19 cellular contexts compared by ENCODE assay signal in the genomic region with DNA sequence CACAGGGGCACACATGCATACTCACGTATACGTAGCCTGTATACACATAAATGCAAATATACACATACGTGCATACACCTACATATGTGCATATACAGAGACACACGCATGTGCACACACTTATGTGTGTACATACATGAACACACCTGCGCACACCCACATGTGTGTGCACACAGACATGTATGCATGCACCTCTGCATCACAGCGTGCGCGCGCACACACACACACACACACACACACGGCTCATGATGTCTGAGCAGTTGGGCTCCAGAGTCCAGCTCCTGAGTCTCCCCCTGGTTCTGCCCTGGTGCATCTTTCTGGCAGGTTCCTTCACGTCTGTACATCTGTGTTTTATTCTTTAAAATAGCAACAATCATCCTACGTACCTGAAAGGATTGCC.
DNase-seq lines count a peak whose midpoint lies in the region.
"Had no signal": no experiment of that assay in that cellular context is flagged by ENCODE, and none has a peak within 500 bp of the region (broad histone marks: within the 10 kb centered on the region; RNA-seq: fewer than 3 reads in every experiment).

No MANE protein-coding gene starts in this region.

- no CpG with 5 or more reads among the region's 12 CpGs for WGBS in trophoblast cell (ENCODE audit: extremely low coverage, insufficient coverage, insufficient read length)

- H3K27ac ChIP-seq in trophoblast cell (ENCODE audit: low read depth, low read length), result no peak overlapping the region
- H3K27ac ChIP-seq: 22Rv1, A549, BLaER1 had no signal

- no peak overlapping the region for H4K8ac ChIP-seq in trophoblast cell (ENCODE audit: low read depth, low read length)

- peak; percentile 24 for DNase-seq in activated effector memory CD4-positive, alpha-beta T cell treated with anti-CD3 and anti-CD28 coated beads, Interleukin-2, amount 50 U/mL, for 16 hours
- DNase-seq in activated effector memory CD4-positive, alpha-beta T cell treated with Interleukin-2 at 50 U/mL for 16 hours, result no peak
- DNase-seq in trophoblast cell (no peak), Ammon's horn (ENCODE audit: low spot score) (no peak), DMS153 treated with DMSO at 0.1 percent for 48 hours (lab: John Stamatoyannopoulos, UW; ENCODE audit: unreplicated experiment) (no peak)
- DNase-seq: AML-193; BE2C; C1 segment of cervical spinal cord; CD4-positive, alpha-beta memory T cell; CD4-positive, CD25-positive, alpha-beta regulatory T cell; CD8-positive, alpha-beta memory T cell; COR-L47; DMS 273 treated with DMSO at 0.1 percent for 48 hours; DMS153; DMS79 treated with DMSO at 0.1 percent for 48 hours; GF-D8 had no signal

- no peaks in the 10 kb centered on the region for H3K36me3 ChIP-seq in trophoblast cell (ENCODE audit: control insufficient read depth in 1 of 2, insufficient read depth in 2 of 2, low read length in 2 of 2)
- H3K36me3 ChIP-seq: BE2C, BLaER1 had no signal

- no peak overlapping the region for H2BK5ac ChIP-seq in trophoblast cell (ENCODE audit: low read depth, low read length, poor library complexity)

- peaks cover 10 to 21% of the 10 kb centered on the region in 2 experiments for H3K4me1 ChIP-seq in trophoblast cell (ENCODE audit: control insufficient read depth in 1 of 2, insufficient read depth in 2 of 2, low read length in 2 of 2)
- H3K4me1 ChIP-seq: A549, BE2C had no signal

- H3K4ac ChIP-seq in trophoblast cell (ENCODE audit: low read depth, low read length), result no peak overlapping the region

- no peak overlapping the region for H4K12ac ChIP-seq in trophoblast cell (ENCODE audit: low read depth, low read length)

- no peak overlapping the region for H3K4me3 ChIP-seq in trophoblast cell (ENCODE audit: low read depth, low read length)
- H3K4me3 ChIP-seq: A549, BLaER1 had no signal

- no peaks in the 10 kb centered on the region for H3K27me3 ChIP-seq in trophoblast cell (ENCODE audit: insufficient read depth, low read length)
- H3K27me3 ChIP-seq: BE2C, BLaER1 had no signal

- H3K9ac ChIP-seq in trophoblast cell (ENCODE audit: low read length), result no peak overlapping the region
- H3K9ac ChIP-seq: BLaER1 had no signal

- H2BK12ac ChIP-seq in trophoblast cell (ENCODE audit: low read length), result no peak overlapping the region

- H3K23ac ChIP-seq in trophoblast cell (ENCODE audit: low read length), result peak overlapping the region; percentile 34

- H3K79me1 ChIP-seq in trophoblast cell (ENCODE audit: low read length), result no peaks in the 10 kb centered on the region

- H3K18ac ChIP-seq in trophoblast cell (ENCODE audit: low read length), result no peak overlapping the region

- no peaks in the 10 kb centered on the region for H3K79me2 ChIP-seq in trophoblast cell (ENCODE audit: control insufficient read depth, insufficient read depth, low read length, poor library complexity)

- no peak overlapping the region for H2BK120ac ChIP-seq in trophoblast cell (ENCODE audit: insufficient read depth, low read length, poor library complexity)

- H4K91ac ChIP-seq in trophoblast cell (ENCODE audit: low read depth, low read length), result no peak overlapping the region

- no peak overlapping the region for H3K4me2 ChIP-seq in trophoblast cell (ENCODE audit: low read length)
- H3K4me2 ChIP-seq: A549, BLaER1 had no signal

- H3K14ac ChIP-seq in trophoblast cell (ENCODE audit: low read length), result no peak overlapping the region

- H3K9me3 ChIP-seq in trophoblast cell (ENCODE audit: insufficient read depth, low read depth, low read length), result peaks cover 4% of the 10 kb centered on the region
- H3K9me3 ChIP-seq: A549, BE2C had no signal

- H2AFZ ChIP-seq in trophoblast cell (ENCODE audit: insufficient read depth, low read length, poor library complexity), result no peak overlapping the region

- no peak overlapping the region for H2AK5ac ChIP-seq in trophoblast cell (ENCODE audit: low read length)
